33 cellular contexts compared by ENCODE assay signal in the genomic region with DNA sequence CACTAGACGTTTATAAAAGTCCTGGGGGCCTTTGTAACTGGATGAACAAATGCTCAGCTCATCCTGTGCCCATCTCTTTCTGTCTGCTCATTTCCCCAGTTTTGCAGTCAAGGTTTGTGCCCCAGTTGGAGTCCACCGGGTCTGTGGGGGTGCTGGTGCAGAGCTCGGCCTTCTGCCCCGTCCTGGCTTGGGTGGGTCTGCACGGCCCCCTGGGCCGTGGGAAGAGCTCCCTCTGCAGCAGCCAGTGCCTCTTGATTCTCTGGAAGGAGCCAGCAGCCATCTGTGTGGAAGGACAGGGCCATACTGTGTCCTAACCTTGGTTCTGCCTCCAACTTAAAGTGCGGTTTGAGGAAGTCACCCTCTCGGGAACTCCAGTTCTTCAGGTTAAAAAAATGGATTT.
DNase-seq lines count a peak whose midpoint lies in the region; ATAC-seq and TF ChIP-seq lines count a peak whose summit lies in the region.
"Had no signal": no experiment of that assay in that cellular context is flagged by ENCODE, and none has a peak within 500 bp of the region (broad histone marks: within the 10 kb centered on the region; RNA-seq: fewer than 3 reads in every experiment).

No MANE protein-coding gene starts in this region.

- H2BK12ac ChIP-seq in neuronal stem cell (ENCODE audit: low read length) = no peak overlapping the region

- WGBS in neuronal stem cell (ENCODE audit: extremely low coverage in 2 of 2, insufficient read length in 2 of 2, insufficient replicate concordance in 1 of 2), 2 donors = no CpG with 5 or more reads among the region's 8 CpGs
- WGBS in aorta, 2 donors = 74 to 83% methylated on average over 8 of the region's 8 CpGs
- 72 to 77% methylated on average over 6 to 8 of the region's 8 CpGs for WGBS in testis, 2 donors

- H2BK120ac ChIP-seq in neuronal stem cell (ENCODE audit: low read depth, low read length) = no peak overlapping the region

- TF ChIP-seq CTCF in Panc1 (IDR thresholded peaks at IDR 0.05) = no peak
- TF ChIP-seq CTCF in testis (IDR thresholded peaks at IDR 0.05) = no peak
- TF ChIP-seq CTCF in ascending aorta (IDR thresholded peaks at IDR 0.05) = no peak

- intact Hi-C loops in Panc1 (cut with micrococcal nuclease; ENCODE audit: unreplicated experiment) (loop anchor here (1.0 kb wide), 1 partner anchor 446 kb away; no protein-coding TSS in a partner anchor), aorta (cut with DNase I) (no loop called here), testis (cut with DNase I; ENCODE audit: low total_unique reads) (no loop called here), ascending aorta (cut with DNase I) (no loop called here)

- no peak overlapping the region for H3K4ac ChIP-seq in neuronal stem cell (ENCODE audit: low read length)

- POLR2A ChIA-PET in Panc1 (lab: Charles Lee) = no interaction called here

- no peak overlapping the region for H3K23ac ChIP-seq in neuronal stem cell (ENCODE audit: low read depth, low read length, poor library complexity)

- H3K27me3 ChIP-seq in Panc1 (ENCODE audit: control insufficient read depth, insufficient read depth, low read length) (no peaks in the 10 kb centered on the region), neuronal stem cell (ENCODE audit: control insufficient read depth in 3 of 3, insufficient read depth in 3 of 3, low read depth in 1 of 3, low read length in 3 of 3) (no peaks in the 10 kb centered on the region), aorta (ENCODE audit: control insufficient read depth in 1 of 2, insufficient read depth in 2 of 2, low read length in 1 of 2) (no peaks in the 10 kb centered on the region), testis (no peaks in the 10 kb centered on the region), ascending aorta (no peaks in the 10 kb centered on the region)
- H3K27me3 ChIP-seq: BE2C; BLaER1; BLaER1 treated with 17β-estradiol and CSF1 and Interleukin-3, amounts not matched to agents 10 nM and 100 nM had no signal

- CTCF ChIA-PET in Panc1 (lab: Charles Lee) = no interaction called here

- H3K4me2 ChIP-seq in neuronal stem cell (ENCODE audit: insufficient read depth, low read length, poor library complexity, severe bottlenecking) = no peak overlapping the region
- H3K4me2 ChIP-seq: A549; BLaER1; BLaER1 treated with 17β-estradiol and CSF1 and Interleukin-3, amounts not matched to agents 10 nM and 100 nM had no signal

- peak overlapping the region; percentile 42 for H3K18ac ChIP-seq in neuronal stem cell (ENCODE audit: low read length)

- no peak overlapping the region for H3K14ac ChIP-seq in neuronal stem cell (ENCODE audit: low read length)

- H2AFZ ChIP-seq in neuronal stem cell (ENCODE audit: low read length) = no peak overlapping the region

- H2AK5ac ChIP-seq in neuronal stem cell (ENCODE audit: low read depth, low read length) = no peak overlapping the region

- H3K4me1 ChIP-seq in Panc1 (ENCODE audit: control insufficient read depth, insufficient read depth, low read length) (no peaks in the 10 kb centered on the region), neuronal stem cell (ENCODE audit: control insufficient read depth in 2 of 2, insufficient read depth in 1 of 2, low read depth in 1 of 2, low read length in 2 of 2) (no peaks in the 10 kb centered on the region), aorta (ENCODE audit: control insufficient read depth in 1 of 2, insufficient read depth in 2 of 2, low read length in 2 of 2) (no peaks in the 10 kb centered on the region), testis (no peaks in the 10 kb centered on the region), ascending aorta (no peaks in the 10 kb centered on the region)
- H3K4me1 ChIP-seq: A549; BE2C; BLaER1; BLaER1 treated with 17β-estradiol and CSF1 and Interleukin-3, amounts not matched to agents 10 nM and 100 nM; Caco-2 had no signal

- H3K9ac ChIP-seq in neuronal stem cell (ENCODE audit: low read depth, low read length, poor library complexity) = no peak overlapping the region
- H3K9ac ChIP-seq: BLaER1; BLaER1 treated with 17β-estradiol and CSF1 and Interleukin-3, amounts not matched to agents 10 nM and 100 nM had no signal

- no peaks in the 10 kb centered on the region for H3K9me3 ChIP-seq in Panc1 (ENCODE audit: control insufficient read depth, insufficient read depth, low read depth, low read length)
- no peaks in the 10 kb centered on the region for H3K9me3 ChIP-seq in neuronal stem cell (replicated peaks in 1 of 2; ENCODE audit: control insufficient read depth in 2 of 2, insufficient read depth in 1 of 2, low read depth in 1 of 2, low read length in 2 of 2)
- H3K9me3 ChIP-seq in aorta (ENCODE audit: control insufficient read depth, low read length) = no peaks in the 10 kb centered on the region
- no peaks in the 10 kb centered on the region for H3K9me3 ChIP-seq in testis
- no peaks in the 10 kb centered on the region for H3K9me3 ChIP-seq in ascending aorta
- H3K9me3 ChIP-seq: A549; BE2C; BLaER1; BLaER1 treated with 17β-estradiol and CSF1 and Interleukin-3, amounts not matched to agents 10 nM and 100 nM; Caco-2 had no signal

- H4K91ac ChIP-seq in neuronal stem cell (ENCODE audit: low read depth, low read length, poor library complexity) = no peak overlapping the region

- ATAC-seq in Panc1 = 0 out of 2 replicates have a peak, but pooled peaks have one; percentile 30
- peak; percentile 60 for ATAC-seq in aorta (ENCODE audit: low FRiP score)
- ATAC-seq: A549; CD8-positive, alpha-beta T cell had no signal

- H3K36me3 ChIP-seq in Panc1 (ENCODE audit: control insufficient read depth, insufficient read depth, low read length) (no peaks in the 10 kb centered on the region), neuronal stem cell (replicated peaks in 1 of 2; ENCODE audit: control insufficient read depth in 2 of 2, insufficient read depth in 2 of 2, low read length in 2 of 2) (no peaks in the 10 kb centered on the region), aorta (ENCODE audit: control insufficient read depth in 1 of 2, insufficient read depth in 2 of 2, low read length in 1 of 2) (no peaks in the 10 kb centered on the region), testis (ENCODE audit: low read depth, missing control alignments) (no peaks in the 10 kb centered on the region), ascending aorta (no peaks in the 10 kb centered on the region)
- H3K36me3 ChIP-seq: BE2C; BLaER1; BLaER1 treated with 17β-estradiol and CSF1 and Interleukin-3, amounts not matched to agents 10 nM and 100 nM had no signal

- DNase-seq in NCI-H82 (lab: John Stamatoyannopoulos, UW) = peak; percentile 2
- DNase-seq in NCI-H82 treated with DMSO at 0.1 percent for 48 hours (lab: John Stamatoyannopoulos, UW; ENCODE audit: unreplicated experiment) = no peak
- no peak for DNase-seq in Panc1 (ENCODE audit: low read depth, low spot score)
- DNase-seq in neuronal stem cell (ENCODE audit: low spot score) = no peak
- DNase-seq in aorta = no peak
- no peak for DNase-seq in stimulated activated CD4-positive, alpha-beta T cell treated with anti-CD3 and anti-CD28 coated beads, Interleukin-2, amount 100 ng/mL, for 24 hours
- DNase-seq in testis = no peak
- no peak for DNase-seq in ascending aorta (ENCODE audit: low spot score in 2 of 2)
- DNase-seq: 8988T; ACHN; AML-193; BE2C; C1 segment of cervical spinal cord; Caco-2; Calu3; CD4-positive, alpha-beta memory T cell; CD4-positive, alpha-beta T cell; CD4-positive, CD25-positive, alpha-beta regulatory T cell; CD8-positive, alpha-beta memory T cell; CD8-positive, alpha-beta T cell; COR-L47; DMS 273 treated with DMSO at 0.1 percent for 48 hours; DMS153; DMS53; DMS79; DMS79 treated with DMSO at 0.1 percent for 48 hours; DND-41; EL had no signal

- no peaks in the 10 kb centered on the region for H3K79me1 ChIP-seq in neuronal stem cell (ENCODE audit: low read depth, low read length)

- no peak overlapping the region for H2BK5ac ChIP-seq in neuronal stem cell (ENCODE audit: low read length)

- TF ChIP-seq POLR2A in testis (IDR thresholded peaks at IDR 0.05) = no peak

- H2BK15ac ChIP-seq in neuronal stem cell (ENCODE audit: low read length) = no peak overlapping the region

- H3K27ac ChIP-seq in Panc1 (ENCODE audit: low read length) (no peak overlapping the region), neuronal stem cell (replicated peaks; ENCODE audit: low read length) (no peak overlapping the region), aorta (ENCODE audit: low read depth in 1 of 2, low read length in 2 of 2) (no peak overlapping the region), testis (no peak overlapping the region), ascending aorta (no peak overlapping the region)
- H3K27ac ChIP-seq: 22Rv1; A549; BLaER1; BLaER1 treated with 17β-estradiol and CSF1 and Interleukin-3, amounts not matched to agents 10 nM and 100 nM; C4-2B had no signal

- in situ Hi-C loops in Panc1 (cut with HindIII; ENCODE audit: low pct_unique_long_range_greater_than_20kb, low sequenced_read_pairs) = no loop called here

- BruUV-seq in Panc1 (replicated peaks; lab: Mats Ljungman, UMichigan) = no TSS peak

- no peak overlapping the region for H4K8ac ChIP-seq in neuronal stem cell (ENCODE audit: low read depth, low read length)

- no peak overlapping the region for H3K4me3 ChIP-seq in Panc1 (ENCODE audit: low read depth in 2 of 2, low read length in 2 of 2)
- no peak overlapping the region for H3K4me3 ChIP-seq in neuronal stem cell (ENCODE audit: low read length in 2 of 2)
- no peak overlapping the region for H3K4me3 ChIP-seq in aorta (ENCODE audit: low read length in 2 of 2)
- H3K4me3 ChIP-seq in testis = no peak overlapping the region
- no peak overlapping the region for H3K4me3 ChIP-seq in ascending aorta
- H3K4me3 ChIP-seq: A549; BLaER1; BLaER1 treated with 17β-estradiol and CSF1 and Interleukin-3, amounts not matched to agents 10 nM and 100 nM had no signal
